ENCODE assay signal across 9 cellular contexts in genomic region chr7:156650042-156650441, GRCh38. TPM values are rescaled to one million over a fixed set of nuclear protein-coding genes. Genes with fewer than 3 reads are reported as not detected.
DNase-seq lines count a peak whose midpoint lies in the region; ATAC-seq and TF ChIP-seq lines count a peak whose summit lies in the region.
"Had no signal": no experiment of that assay in that cellular context is flagged by ENCODE, and none has a peak within 500 bp of the region (broad histone marks: within the 10 kb centered on the region; RNA-seq: fewer than 3 reads in every experiment).

No MANE protein-coding gene starts in this region.

- no peaks in the 10 kb centered on the region for H3K9me3 ChIP-seq in Peyer's patch

- H3K4me3 Mint-ChIP-seq in activated naive CD4-positive, alpha-beta T cell treated with anti-CD3 and anti-CD28 coated beads for 36 hours: no peak overlapping the region
- no peak overlapping the region for H3K4me3 Mint-ChIP-seq in type B pancreatic cell

- no peaks in the 10 kb centered on the region for H3K9me3 Mint-ChIP-seq in activated naive CD4-positive, alpha-beta T cell treated with anti-CD3 and anti-CD28 coated beads for 36 hours
- H3K9me3 Mint-ChIP-seq in type B pancreatic cell: no peaks in the 10 kb centered on the region

- no peak overlapping the region for H3K27ac ChIP-seq in Peyer's patch

- H3K36me3 Mint-ChIP-seq in activated naive CD4-positive, alpha-beta T cell treated with anti-CD3 and anti-CD28 coated beads for 36 hours (ENCODE audit: low read depth): no peaks in the 10 kb centered on the region
- H3K36me3 Mint-ChIP-seq in type B pancreatic cell: no peaks in the 10 kb centered on the region

- CTCF ChIA-PET in activated naive CD4-positive, alpha-beta T cell treated with anti-CD3 and anti-CD28 coated beads for 36 hours (lab: Charles Lee): interaction anchor here (0.7 kb wide), 1 partner anchor 75 kb away, joined by 3 read pairs; no protein-coding TSS in a partner anchor

- no peak for ATAC-seq in HG03457 (IDR thresholded peaks at IDR 0.05; ENCODE audit: unreplicated experiment)

- H3K27me3 ChIP-seq in Peyer's patch: no peaks in the 10 kb centered on the region

- H3K36me3 ChIP-seq in Peyer's patch: no peaks in the 10 kb centered on the region

- no peaks in the 10 kb centered on the region for H3K4me1 Mint-ChIP-seq in activated naive CD4-positive, alpha-beta T cell treated with anti-CD3 and anti-CD28 coated beads for 36 hours (ENCODE audit: low read depth)
- no peaks in the 10 kb centered on the region for H3K4me1 Mint-ChIP-seq in type B pancreatic cell (ENCODE audit: unreplicated experiment)

- H3K4me3 ChIP-seq in Peyer's patch: no peak overlapping the region
- H3K4me3 ChIP-seq in fibroblast of the aortic adventitia (ENCODE audit: low read depth, low read length): no peak overlapping the region

- TF ChIP-seq CTCF in Peyer's patch (IDR thresholded peaks at IDR 0.05) (peak in 3 of 6 experiments; percentile 50 to 60 (median 55)), fibroblast of the aortic adventitia (IDR thresholded peaks at IDR 0.05; ENCODE audit: insufficient read depth, low read length) (peak; percentile 31), type B pancreatic cell (conservative IDR thresholded peaks at IDR 0.05) (peak; percentile 43)

- H3K27me3 Mint-ChIP-seq in activated naive CD4-positive, alpha-beta T cell treated with anti-CD3 and anti-CD28 coated beads for 36 hours (ENCODE audit: low read depth): peaks cover 55% of the 10 kb centered on the region
- peaks cover 2% of the 10 kb centered on the region for H3K27me3 Mint-ChIP-seq in type B pancreatic cell

- DNase-seq in activated naive CD4-positive, alpha-beta T cell treated with anti-CD3 and anti-CD28 coated beads for 36 hours: peak; percentile 16
- no peak for DNase-seq in activated naive CD4-positive, alpha-beta T cell (lab: John Stamatoyannopoulos, UW)
- DNase-seq in Peyer's patch (peak in 2 of 3 donors; percentile 57 to 64), fibroblast of the aortic adventitia (ENCODE audit: low read depth) (no peak), type B pancreatic cell (ENCODE audit: extremely low spot score, unreplicated experiment) (no peak), pons (ENCODE audit: low spot score) (no peak)
- DNase-seq in activated CD8-positive, alpha-beta memory T cell treated with anti-CD3 and anti-CD28 coated beads, Interleukin-2, amount 50 U/mL, for 48 hours: no peak
- DNase-seq: NCI-H2081 treated with DMSO at 0.1 percent for 48 hours had no signal

- H3K27ac Mint-ChIP-seq in activated naive CD4-positive, alpha-beta T cell treated with anti-CD3 and anti-CD28 coated beads for 36 hours: no peak overlapping the region
- H3K27ac Mint-ChIP-seq in type B pancreatic cell: no peak overlapping the region

- intact Hi-C loops in activated naive CD4-positive, alpha-beta T cell treated with anti-CD3 and anti-CD28 coated beads for 36 hours (cut with micrococcal nuclease): no loop called here

- no peaks in the 10 kb centered on the region for H3K4me1 ChIP-seq in Peyer's patch

- no peak for TF ChIP-seq POLR2A in Peyer's patch (IDR thresholded peaks at IDR 0.05)

RNA-seq across cellular contexts. Expression of gene RNF32, which starts 9.5 kb away (rescaled TPM):
- under 1 TPM; 0.31 to 0.64 TPM for total RNA-seq in activated naive CD4-positive, alpha-beta T cell treated with anti-CD3 and anti-CD28 coated beads for 36 hours
- total RNA-seq in Peyer's patch (1 to 10 TPM in 3 of 4 donors, not detected in 1; 1.3 to 3.8 (median 2.1) TPM), fibroblast of the aortic adventitia (ENCODE audit: low replicate concordance) (0.54 and 1.9 TPM in 2 replicates), type B pancreatic cell (ENCODE audit: low replicate concordance) (1.4 and 2.6 TPM in 2 replicates)

Comparison
In these comparisons a context has a peak if more than half of its experiments do, and no peak if none do; other contexts are left out.
1. DNase-seq: peak in activated naive CD4-positive, alpha-beta T cell treated with anti-CD3 and anti-CD28 coated beads for 36 hours (single experiment) and Peyer's patch (2 of 3); none in activated naive CD4-positive, alpha-beta T cell (0 of 4), fibroblast of the aortic adventitia (single experiment), type B pancreatic cell (single experiment), activated CD8-positive, alpha-beta memory T cell treated with anti-CD3 and anti-CD28 coated beads, Interleukin-2, amount 50 U/mL, for 48 hours (single experiment) and pons (single experiment).